12 cellular contexts compared by ENCODE assay signal in the genomic region with DNA sequence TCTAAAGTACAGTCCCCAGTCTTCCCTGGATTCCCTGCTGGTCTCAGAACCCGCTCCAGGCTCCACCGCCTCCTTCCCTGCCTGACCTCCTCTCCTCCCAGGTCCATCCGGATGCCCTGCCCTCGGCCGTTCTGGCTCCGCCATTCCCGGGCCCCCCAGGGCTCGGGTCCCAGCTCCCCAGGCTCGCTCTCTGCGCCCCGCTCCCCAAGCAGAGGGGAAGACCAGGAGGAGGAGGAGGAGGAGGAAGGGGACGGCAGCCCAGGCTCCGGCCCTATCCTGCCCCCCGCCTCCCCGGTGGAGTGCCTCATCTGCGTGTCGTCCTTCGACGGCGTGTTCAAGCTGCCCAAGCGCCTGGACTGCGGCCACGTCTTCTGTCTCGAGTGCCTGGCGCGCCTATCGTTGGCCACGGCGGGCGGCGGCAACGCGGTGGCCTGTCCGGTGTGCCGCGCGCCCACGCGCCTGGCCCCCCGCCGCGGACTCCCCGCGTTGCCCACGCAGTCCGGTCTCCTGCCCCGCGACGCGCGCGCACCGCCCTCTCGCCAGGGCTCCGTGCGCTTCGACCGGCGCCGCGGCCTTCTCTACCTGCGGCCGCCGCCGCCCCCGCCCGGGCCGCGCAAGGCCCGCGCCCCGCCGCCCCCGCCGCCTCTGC. TPM values are rescaled to one million over a fixed set of nuclear protein-coding genes. Genes with fewer than 3 reads are reported as not detected.
DNase-seq lines count a peak whose midpoint lies in the region; ATAC-seq, FAIRE-seq and TF ChIP-seq lines count a peak whose summit lies in the region.
"Had no signal": no experiment of that assay in that cellular context is flagged by ENCODE, and none has a peak within 500 bp of the region (broad histone marks: within the 10 kb centered on the region; RNA-seq: fewer than 3 reads in every experiment).

No MANE protein-coding gene starts in this region.

- H3K9me3 ChIP-seq in HUES48 (ENCODE audit: control insufficient read depth, insufficient read depth, low read length) (no peaks in the 10 kb centered on the region), endothelial cell of umbilical vein (replicated peaks; ENCODE audit: control insufficient read depth, insufficient read depth, low read length) (no peaks in the 10 kb centered on the region), neuronal stem cell (replicated peaks in 1 of 2; ENCODE audit: control insufficient read depth in 2 of 2, insufficient read depth in 1 of 2, low read depth in 1 of 2, low read length in 2 of 2) (peaks cover 0 to 1% of the 10 kb centered on the region in 2 donors)
- H3K9me3 ChIP-seq: Caco-2 had no signal

- H2BK12ac ChIP-seq in neuronal stem cell (ENCODE audit: low read length) = peak overlapping the region; percentile 58

- H4K8ac ChIP-seq in neuronal stem cell (ENCODE audit: low read depth, low read length) = peak overlapping the region; percentile 82

- H3K14ac ChIP-seq in neuronal stem cell (ENCODE audit: low read length) = peak overlapping the region; percentile 82

- peaks cover 4% of the 10 kb centered on the region for H3K79me2 ChIP-seq in endothelial cell of umbilical vein (ENCODE audit: control insufficient read depth, insufficient read depth, low read length)

- peak overlapping the region; percentile 85 for H3K23ac ChIP-seq in neuronal stem cell (ENCODE audit: low read depth, low read length, poor library complexity)

- no peak overlapping the region for H3K9ac ChIP-seq in HUES48 (ENCODE audit: low read depth, low read length)
- no peak overlapping the region for H3K9ac ChIP-seq in endothelial cell of umbilical vein (replicated peaks; ENCODE audit: extremely low read depth, insufficient read depth, low read length)
- peak overlapping the region; percentile 84 for H3K9ac ChIP-seq in neuronal stem cell (ENCODE audit: low read depth, low read length, poor library complexity)
- H3K9ac ChIP-seq: KMS-11 had no signal

- no peaks in the 10 kb centered on the region for H4K20me1 ChIP-seq in endothelial cell of umbilical vein (replicated peaks; ENCODE audit: control insufficient read depth, extremely low read depth, insufficient read depth, low read length)

- H2AK5ac ChIP-seq in neuronal stem cell (ENCODE audit: low read depth, low read length) = peak overlapping the region; percentile 93

- H3K4ac ChIP-seq in neuronal stem cell (ENCODE audit: low read length) = peak overlapping the region; percentile 93

- peak overlapping the region; percentile 53 for H3K4me3 ChIP-seq in HUES48 (ENCODE audit: low read depth, low read length)
- no peak overlapping the region for H3K4me3 ChIP-seq in endothelial cell of umbilical vein (replicated peaks in 1 of 3; ENCODE audit: insufficient read depth in 1 of 3, low read depth in 1 of 3, low read length in 3 of 3)
- peak overlapping the region in 1 of 2 donors; percentile 68 for H3K4me3 ChIP-seq in neuronal stem cell (ENCODE audit: low read length in 2 of 2)

- ATAC-seq in sciatic nerve (no peak), GM21717 (IDR thresholded peaks at IDR 0.05; ENCODE audit: unreplicated experiment) (no peak)

- no peak overlapping the region for H4K91ac ChIP-seq in neuronal stem cell (ENCODE audit: low read depth, low read length, poor library complexity)

- TF ChIP-seq CTCF in endothelial cell of umbilical vein (IDR thresholded peaks at IDR 0.05; ENCODE audit: extremely low read depth in 1 of 2, insufficient read depth in 1 of 2, low read depth in 1 of 2, low read length in 2 of 2) = no peak

- H2BK120ac ChIP-seq in neuronal stem cell (ENCODE audit: low read depth, low read length) = peak overlapping the region; percentile 47

- no peak overlapping the region for H2BK5ac ChIP-seq in neuronal stem cell (ENCODE audit: low read length)

- no peak for FAIRE-seq in endothelial cell of umbilical vein (lab: Jason Lieb, UNC)

- CTCF ChIA-PET in endothelial cell of umbilical vein (lab: Charles Lee) = no interaction called here

- dilution Hi-C loops in endothelial cell of umbilical vein (cut with MboI; ENCODE audit: extremely low pct_ligation_motif_present, low sequenced_read_pairs) = no loop called here

- POLR2A ChIA-PET in endothelial cell of umbilical vein (lab: Charles Lee) = no interaction called here

- H3K27ac ChIP-seq in HUES48 (ENCODE audit: low read depth, low read length) (no peak overlapping the region), endothelial cell of umbilical vein (ENCODE audit: insufficient read depth, low read depth, low read length) (no peak overlapping the region), neuronal stem cell (replicated peaks; ENCODE audit: low read length) (no peak overlapping the region)
- H3K27ac ChIP-seq: KMS-11 had no signal

- H3K9me1 ChIP-seq in endothelial cell of umbilical vein (replicated peaks; ENCODE audit: control insufficient read depth, extremely low read depth, insufficient read depth, low read length) = no peaks in the 10 kb centered on the region

- peak overlapping the region; percentile 98 for H3K18ac ChIP-seq in neuronal stem cell (ENCODE audit: low read length)

- no peak for TF ChIP-seq POLR2A in endothelial cell of umbilical vein (IDR thresholded peaks at IDR 0.05; ENCODE audit: low read depth, low read length)

- peak overlapping the region; percentile 93 for H2BK15ac ChIP-seq in neuronal stem cell (ENCODE audit: low read length)

- H3K36me3 ChIP-seq in HUES48 (ENCODE audit: control insufficient read depth, insufficient read depth, low read length) = peaks cover 39% of the 10 kb centered on the region
- peaks cover 6 to 21% of the 10 kb centered on the region in 2 experiments for H3K36me3 ChIP-seq in endothelial cell of umbilical vein (ENCODE audit: control insufficient read depth in 2 of 2, extremely low read depth in 1 of 2, insufficient read depth in 2 of 2, low read length in 2 of 2)
- H3K36me3 ChIP-seq in neuronal stem cell (replicated peaks in 1 of 2; ENCODE audit: control insufficient read depth in 2 of 2, insufficient read depth in 2 of 2, low read length in 2 of 2) = peaks cover 26 to 51% of the 10 kb centered on the region in 2 donors

- WGBS in neuronal stem cell (ENCODE audit: extremely low coverage in 2 of 2, insufficient read length in 2 of 2, insufficient replicate concordance in 1 of 2), 2 donors = no CpG with 5 or more reads among the region's 75 CpGs

- H3K4me1 ChIP-seq in HUES48 (ENCODE audit: control insufficient read depth, insufficient read depth, low read length) (peaks cover 7% of the 10 kb centered on the region; the same call in 1 of the 2 replicates), endothelial cell of umbilical vein (ENCODE audit: control insufficient read depth, extremely low read depth, insufficient read depth, low read length) (peaks cover 7% of the 10 kb centered on the region), neuronal stem cell (ENCODE audit: control insufficient read depth in 2 of 2, insufficient read depth in 1 of 2, low read depth in 1 of 2, low read length in 2 of 2) (peaks cover 4 to 14% of the 10 kb centered on the region in 2 donors)

- H3K27me3 ChIP-seq in HUES48 (ENCODE audit: control insufficient read depth, insufficient read depth, low read length) (peaks cover 10% of the 10 kb centered on the region), endothelial cell of umbilical vein (ENCODE audit: control insufficient read depth in 2 of 2, insufficient read depth in 2 of 2, low read length in 2 of 2) (no peaks in the 10 kb centered on the region), neuronal stem cell (ENCODE audit: control insufficient read depth in 3 of 3, insufficient read depth in 3 of 3, low read depth in 1 of 3, low read length in 3 of 3) (peaks cover 0 to 22% (median 7%) of the 10 kb centered on the region in 3 experiments)

- intact Hi-C loops in endothelial cell of umbilical vein (cut with micrococcal nuclease) = loop anchor here (1.0 kb wide), 1 partner anchor 9 kb away; a partner anchor contains a TSS
- intact Hi-C loops in sciatic nerve (cut with DNase I) = no loop called here

- BruUV-seq in endothelial cell of umbilical vein (replicated peaks; lab: Mats Ljungman, UMichigan) = no TSS peak

- no peak overlapping the region for H3K4me2 ChIP-seq in endothelial cell of umbilical vein (ENCODE audit: insufficient read depth, low read length)
- peak overlapping the region; percentile 56 for H3K4me2 ChIP-seq in neuronal stem cell (ENCODE audit: insufficient read depth, low read length, poor library complexity, severe bottlenecking)
- H3K4me2 ChIP-seq: KMS-11 had no signal

- DNase-seq in Daoy (ENCODE audit: low read depth) (peak; percentile 45), endothelial cell of umbilical vein (ENCODE audit: low read depth, low spot score) (no peak), neuronal stem cell (ENCODE audit: low spot score) (no peak), NCI-H1436 treated with DMSO at 0.1 percent for 48 hours (lab: John Stamatoyannopoulos, UW) (no peak), sciatic nerve (ENCODE audit: low spot score) (no peak), SHP77 treated with DMSO at 0.1 percent for 48 hours (lab: John Stamatoyannopoulos, UW) (no peak)
- DNase-seq: activated effector memory CD4-positive, alpha-beta T cell treated with anti-CD3 and anti-CD28 coated beads, Interleukin-2, amount 50 U/mL, for 16 hours; naive B cell had no signal

- H2AFZ ChIP-seq in endothelial cell of umbilical vein (ENCODE audit: low read depth, low read length) (no peak overlapping the region), neuronal stem cell (ENCODE audit: low read length) (no peak overlapping the region)

- H3K79me1 ChIP-seq in neuronal stem cell (ENCODE audit: low read depth, low read length) = peaks cover 6% of the 10 kb centered on the region

RNA-seq across cellular contexts. Expression of a gene that starts 0.6 kb away (rescaled TPM):
- total RNA-seq in Daoy (2014; rRNA removed; shearing (Covaris generic)) = not detected in 2 replicates
- total RNA-seq in endothelial cell of umbilical vein (0.58 TPM in 1 of 2 replicates, not detected in the other), sciatic nerve (not detected)
- polyA plus RNA-seq in endothelial cell of umbilical vein = not detected in 2 replicates
- not detected in 2 replicates for polyA plus RNA-seq in endothelial cell of umbilical vein (2011; cell fraction: cytosol; rRNA removed)
- not detected in 2 replicates for polyA plus RNA-seq in endothelial cell of umbilical vein (2011; cell fraction: nucleus; rRNA removed)
- not detected in 2 replicates for polyA plus RNA-seq in endothelial cell of umbilical vein (2012)
- polyA minus RNA-seq in endothelial cell of umbilical vein = not detected in 2 replicates
- not detected for polyA minus RNA-seq in endothelial cell of umbilical vein (2011; cell fraction: cytosol; rRNA and poly(A)+ RNA removed)
- polyA minus RNA-seq in endothelial cell of umbilical vein (2011; cell fraction: nucleus; rRNA and poly(A)+ RNA removed) = 1.4 TPM in 1 of 2 replicates, not detected in the other
- not detected for polyA plus RNA-seq in neuronal stem cell (2013, experiment 1 of 2)
- polyA plus RNA-seq in neuronal stem cell (2013, experiment 2 of 2) = 0.08 TPM

RNA-seq across cellular contexts. Expression of a gene that starts 9.0 kb away (rescaled TPM):
- 3,633 and 5,016 TPM in 2 replicates for total RNA-seq in Daoy (2014; rRNA removed; shearing (Covaris generic))
- total RNA-seq in endothelial cell of umbilical vein (945 and 993 TPM in 2 replicates), sciatic nerve (572 TPM)
- polyA plus RNA-seq in endothelial cell of umbilical vein = 3,430 and 4,008 TPM in 2 replicates
- polyA plus RNA-seq in endothelial cell of umbilical vein (2011; cell fraction: cytosol; rRNA removed) = 2,572 and 2,789 TPM in 2 replicates
- 713 and 831 TPM in 2 replicates for polyA plus RNA-seq in endothelial cell of umbilical vein (2011; cell fraction: nucleus; rRNA removed)
- 1,416 and 2,035 TPM in 2 replicates for polyA plus RNA-seq in endothelial cell of umbilical vein (2012)
- 1,548 and 1,681 TPM in 2 replicates for polyA minus RNA-seq in endothelial cell of umbilical vein
- 1,257 TPM for polyA minus RNA-seq in endothelial cell of umbilical vein (2011; cell fraction: cytosol; rRNA and poly(A)+ RNA removed)
- 223 and 251 TPM in 2 replicates for polyA minus RNA-seq in endothelial cell of umbilical vein (2011; cell fraction: nucleus; rRNA and poly(A)+ RNA removed)
- 1,502 TPM for polyA plus RNA-seq in neuronal stem cell (2013, experiment 1 of 2)
- polyA plus RNA-seq in neuronal stem cell (2013, experiment 2 of 2) = 1,437 TPM

RNA-seq across cellular contexts. Expression of a gene that starts 12.3 kb away (rescaled TPM):
- total RNA-seq in Daoy (2014; rRNA removed; shearing (Covaris generic)) = 12.1 and 20.5 TPM in 2 replicates
- total RNA-seq in endothelial cell of umbilical vein (12.4 and 12.6 TPM in 2 replicates), sciatic nerve (16.0 TPM)
- polyA plus RNA-seq in endothelial cell of umbilical vein = 5.9 and 6.1 TPM in 2 replicates
- polyA plus RNA-seq in endothelial cell of umbilical vein (2011; cell fraction: cytosol; rRNA removed) = 8.2 and 8.3 TPM in 2 replicates
- polyA plus RNA-seq in endothelial cell of umbilical vein (2011; cell fraction: nucleus; rRNA removed) = 5.9 and 6.5 TPM in 2 replicates
- 7.4 and 9.2 TPM in 2 replicates for polyA plus RNA-seq in endothelial cell of umbilical vein (2012)
- polyA minus RNA-seq in endothelial cell of umbilical vein = 9.9 and 11.0 TPM in 2 replicates
- 16.2 TPM for polyA minus RNA-seq in endothelial cell of umbilical vein (2011; cell fraction: cytosol; rRNA and poly(A)+ RNA removed)
- 3.3 and 5.6 TPM in 2 replicates for polyA minus RNA-seq in endothelial cell of umbilical vein (2011; cell fraction: nucleus; rRNA and poly(A)+ RNA removed)
- 10.2 TPM for polyA plus RNA-seq in neuronal stem cell (2013, experiment 1 of 2)
- 10.1 TPM for polyA plus RNA-seq in neuronal stem cell (2013, experiment 2 of 2)

RNA-seq across cellular contexts. Expression of a gene that starts 15.3 kb away (rescaled TPM):
- total RNA-seq in Daoy (2014; rRNA removed; shearing (Covaris generic)) = 4.2 and 5.0 TPM in 2 replicates
- 1.4 and 1.7 TPM in 2 replicates for total RNA-seq in endothelial cell of umbilical vein
- 1.6 and 2.8 TPM in 2 replicates for polyA plus RNA-seq in endothelial cell of umbilical vein
- 0.57 and 1.4 TPM in 2 replicates for polyA plus RNA-seq in endothelial cell of umbilical vein (2011; cell fraction: cytosol; rRNA removed)
- polyA plus RNA-seq in endothelial cell of umbilical vein (2011; cell fraction: nucleus; rRNA removed) = 0.59 and 0.67 TPM in 2 replicates
- 0.74 and 2.0 TPM in 2 replicates for polyA plus RNA-seq in endothelial cell of umbilical vein (2012)
- polyA minus RNA-seq in endothelial cell of umbilical vein = 0.49 and 0.92 TPM in 2 replicates
- polyA minus RNA-seq in endothelial cell of umbilical vein (2011; cell fraction: cytosol; rRNA and poly(A)+ RNA removed) = 2.0 TPM
- 0.77 TPM in 2 replicates for polyA minus RNA-seq in endothelial cell of umbilical vein (2011; cell fraction: nucleus; rRNA and poly(A)+ RNA removed)
- 3.1 TPM for polyA plus RNA-seq in neuronal stem cell (2013, experiment 1 of 2)
- 3.2 TPM for polyA plus RNA-seq in neuronal stem cell (2013, experiment 2 of 2)
- total RNA-seq in sciatic nerve = 2.0 TPM

RNA-seq across cellular contexts. Expression of a gene that starts 33.6 kb away (rescaled TPM):
- 1.5 and 2.7 TPM in 2 replicates for total RNA-seq in Daoy (2014; rRNA removed; shearing (Covaris generic))
- total RNA-seq in endothelial cell of umbilical vein (0.42 and 1.3 TPM in 2 replicates), sciatic nerve (2.0 TPM)
- polyA plus RNA-seq in endothelial cell of umbilical vein = 0.40 and 0.62 TPM in 2 replicates
- 0.10 and 0.21 TPM in 2 replicates for polyA plus RNA-seq in endothelial cell of umbilical vein (2011; cell fraction: cytosol; rRNA removed)
- 1.2 and 1.7 TPM in 2 replicates for polyA plus RNA-seq in endothelial cell of umbilical vein (2011; cell fraction: nucleus; rRNA removed)
- polyA plus RNA-seq in endothelial cell of umbilical vein (2012) = 0.20 and 0.35 TPM in 2 replicates
- polyA minus RNA-seq in endothelial cell of umbilical vein = 0.46 and 1.8 TPM in 2 replicates
- 1.6 TPM for polyA minus RNA-seq in endothelial cell of umbilical vein (2011; cell fraction: cytosol; rRNA and poly(A)+ RNA removed)
- polyA minus RNA-seq in endothelial cell of umbilical vein (2011; cell fraction: nucleus; rRNA and poly(A)+ RNA removed) = 0.82 and 0.87 TPM in 2 replicates
- polyA plus RNA-seq in neuronal stem cell (2013, experiment 1 of 2) = 2.1 TPM
- polyA plus RNA-seq in neuronal stem cell (2013, experiment 2 of 2) = 2.1 TPM
